ENCODE assay signal across 11 cellular contexts in the genomic region with DNA sequence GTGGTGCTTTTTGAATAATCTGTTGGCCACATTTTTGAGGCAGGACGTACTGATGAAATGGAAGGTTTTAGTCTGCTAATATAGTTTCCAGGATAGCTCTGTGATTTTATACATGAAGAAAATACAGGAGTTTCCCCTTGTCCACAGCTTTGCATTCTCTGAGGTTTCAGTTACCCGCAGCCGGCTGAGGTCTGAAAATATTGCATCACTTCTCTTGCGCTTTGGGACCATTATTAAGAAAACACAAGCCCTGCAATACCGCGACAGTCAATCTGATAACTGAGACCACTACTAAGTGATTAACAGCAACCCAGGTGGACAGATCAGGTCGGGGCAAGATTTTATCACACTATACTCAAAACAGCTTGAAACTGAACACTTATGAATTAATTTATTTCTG. TPM values are rescaled to one million over a fixed set of nuclear protein-coding genes. Genes with fewer than 3 reads are reported as not detected.
DNase-seq lines count a peak whose midpoint lies in the region; ATAC-seq and TF ChIP-seq lines count a peak whose summit lies in the region.
"Had no signal": no experiment of that assay in that cellular context is flagged by ENCODE, and none has a peak within 500 bp of the region (broad histone marks: within the 10 kb centered on the region; RNA-seq: fewer than 3 reads in every experiment).

No MANE protein-coding gene starts in this region.

- H3K27ac Mint-ChIP-seq in activated CD4-positive, alpha-beta T cell treated with anti-CD3 and anti-CD28 coated beads, Interleukin-2, amount 10 ng/mL, durations not matched to agents 24 days and 14 days = peak overlapping the region; percentile 81
- peak overlapping the region; percentile 24 for H3K27ac Mint-ChIP-seq in memory B cell

- H3K4me3 Mint-ChIP-seq in activated CD4-positive, alpha-beta T cell treated with anti-CD3 and anti-CD28 coated beads, Interleukin-2, amount 10 ng/mL, durations not matched to agents 24 days and 14 days = peak overlapping the region; percentile 31
- peak overlapping the region; percentile 11 for H3K4me3 Mint-ChIP-seq in memory B cell
- H3K4me3 Mint-ChIP-seq: central memory CD8-positive, alpha-beta T cell had no signal

- no peak for DNase-seq in activated CD4-positive, alpha-beta T cell treated with anti-CD3 and anti-CD28 coated beads, Interleukin-2, amount 10 ng/mL, durations not matched to agents 24 days and 14 days
- DNase-seq in memory B cell (ENCODE audit: low spot score in 2 of 2) = no peak
- DNase-seq in foreskin melanocyte = no peak
- DNase-seq in left ventricle myocardium inferior = no peak
- DNase-seq: DMS153, lower lobe of right lung, NCI-H2029 had no signal

- H3K27me3 ChIP-seq in left ventricle myocardium inferior (ENCODE audit: low read depth) = no peaks in the 10 kb centered on the region

- TF ChIP-seq CTCF in left ventricle myocardium inferior (IDR thresholded peaks at IDR 0.05; ENCODE audit: borderline replicate concordance) = no peak

- no peaks in the 10 kb centered on the region for H3K36me3 ChIP-seq in left ventricle myocardium inferior
- H3K36me3 ChIP-seq: lower lobe of right lung had no signal

- no peaks in the 10 kb centered on the region for H3K27me3 Mint-ChIP-seq in activated CD4-positive, alpha-beta T cell treated with anti-CD3 and anti-CD28 coated beads, Interleukin-2, amount 10 ng/mL, durations not matched to agents 24 days and 14 days
- H3K27me3 Mint-ChIP-seq in memory B cell = no peaks in the 10 kb centered on the region
- H3K27me3 Mint-ChIP-seq: central memory CD8-positive, alpha-beta T cell had no signal

- H3K9me3 Mint-ChIP-seq in activated CD4-positive, alpha-beta T cell treated with anti-CD3 and anti-CD28 coated beads, Interleukin-2, amount 10 ng/mL, durations not matched to agents 24 days and 14 days = no peaks in the 10 kb centered on the region
- no peaks in the 10 kb centered on the region for H3K9me3 Mint-ChIP-seq in memory B cell
- H3K9me3 Mint-ChIP-seq: central memory CD8-positive, alpha-beta T cell had no signal

- no peak overlapping the region for H3K27ac ChIP-seq in left ventricle myocardium inferior (replicated peaks)
- H3K27ac ChIP-seq: lower lobe of right lung had no signal

- peaks cover 38% of the 10 kb centered on the region for H3K4me1 Mint-ChIP-seq in activated CD4-positive, alpha-beta T cell treated with anti-CD3 and anti-CD28 coated beads, Interleukin-2, amount 10 ng/mL, durations not matched to agents 24 days and 14 days
- H3K4me1 Mint-ChIP-seq in memory B cell = peaks cover 8% of the 10 kb centered on the region
- H3K4me1 Mint-ChIP-seq: central memory CD8-positive, alpha-beta T cell had no signal

- H3K9me3 ChIP-seq in left ventricle myocardium inferior (replicated peaks) = no peaks in the 10 kb centered on the region
- H3K9me3 ChIP-seq: lower lobe of right lung had no signal

- H3K4me1 ChIP-seq in left ventricle myocardium inferior = no peaks in the 10 kb centered on the region
- H3K4me1 ChIP-seq: lower lobe of right lung had no signal

- H3K36me3 Mint-ChIP-seq in activated CD4-positive, alpha-beta T cell treated with anti-CD3 and anti-CD28 coated beads, Interleukin-2, amount 10 ng/mL, durations not matched to agents 24 days and 14 days (ENCODE audit: low read depth) = peaks cover 52% of the 10 kb centered on the region
- H3K36me3 Mint-ChIP-seq in memory B cell = peaks cover 11% of the 10 kb centered on the region

- no peak overlapping the region for H3K4me3 ChIP-seq in left ventricle myocardium inferior
- H3K4me3 ChIP-seq: lower lobe of right lung had no signal

- ATAC-seq in GM19351 (IDR thresholded peaks at IDR 0.05; ENCODE audit: unreplicated experiment) (peak; percentile 84), HG03442 (IDR thresholded peaks at IDR 0.05; ENCODE audit: unreplicated experiment) (peak; percentile 59), memory B cell (ENCODE audit: low read depth) (peak; percentile 72), HG03139 (IDR thresholded peaks at IDR 0.05; ENCODE audit: unreplicated experiment) (no peak)
- ATAC-seq: lower lobe of right lung had no signal

- intact Hi-C loops in activated CD4-positive, alpha-beta T cell treated with anti-CD3 and anti-CD28 coated beads, Interleukin-2, amount 10 ng/mL, durations not matched to agents 24 days and 14 days (cut with micrococcal nuclease) = no loop called here
- intact Hi-C loops in left ventricle myocardium inferior (cut with micrococcal nuclease) = no loop called here

RNA-seq across cellular contexts. Expression of a gene that starts 33.0 kb away (rescaled TPM):
- 64.1 and 66.4 TPM in 2 replicates for total RNA-seq in activated CD4-positive, alpha-beta T cell treated with anti-CD3 and anti-CD28 coated beads, Interleukin-2, amount 10 ng/mL, durations not matched to agents 24 days and 14 days
- total RNA-seq in left ventricle myocardium inferior = 26.2 TPM
